10 cellular contexts compared by ENCODE assay signal in genomic region chr16:56281256-56281805, GRCh38.
DNase-seq lines count a peak whose midpoint lies in the region; ATAC-seq and TF ChIP-seq lines count a peak whose summit lies in the region.
"Had no signal": no experiment of that assay in that cellular context is flagged by ENCODE, and none has a peak within 500 bp of the region (broad histone marks: within the 10 kb centered on the region; RNA-seq: fewer than 3 reads in every experiment).

No MANE protein-coding gene starts in this region.

- H3K36me3 Mint-ChIP-seq in activated CD4-positive, alpha-beta T cell treated with anti-CD3 and anti-CD28 coated beads, Interleukin-2, amount 10 ng/mL, durations not matched to agents 24 days and 14 days (ENCODE audit: low read depth) = no peaks in the 10 kb centered on the region

- TF ChIP-seq CTCF in epithelial cell of esophagus (IDR thresholded peaks at IDR 0.05; ENCODE audit: insufficient read depth, low read depth, low read length, missing control alignments) = peak; percentile 34
- peak; percentile 35 for TF ChIP-seq CTCF in smooth muscle cell (IDR thresholded peaks at IDR 0.05; ENCODE audit: borderline replicate concordance, insufficient read depth, poor library complexity, severe bottlenecking)

- H3K27ac ChIP-seq in smooth muscle cell (ENCODE audit: low read depth) = no peak overlapping the region

- no peaks in the 10 kb centered on the region for H3F3A ChIP-seq in smooth muscle cell (ENCODE audit: low read depth)

- no peak overlapping the region for H3K4me3 Mint-ChIP-seq in activated CD4-positive, alpha-beta T cell treated with anti-CD3 and anti-CD28 coated beads, Interleukin-2, amount 10 ng/mL, durations not matched to agents 24 days and 14 days

- peaks cover 10% of the 10 kb centered on the region for H3K4me1 ChIP-seq in smooth muscle cell (ENCODE audit: low read depth)

- peaks cover 26% of the 10 kb centered on the region for H3K4me1 Mint-ChIP-seq in activated CD4-positive, alpha-beta T cell treated with anti-CD3 and anti-CD28 coated beads, Interleukin-2, amount 10 ng/mL, durations not matched to agents 24 days and 14 days

- no peak overlapping the region for H3K27ac Mint-ChIP-seq in activated CD4-positive, alpha-beta T cell treated with anti-CD3 and anti-CD28 coated beads, Interleukin-2, amount 10 ng/mL, durations not matched to agents 24 days and 14 days

- no peak for ATAC-seq in GM19023 (IDR thresholded peaks at IDR 0.05; ENCODE audit: unreplicated experiment)

- H3K36me3 ChIP-seq in smooth muscle cell (ENCODE audit: low read depth) = no peaks in the 10 kb centered on the region

- H3K9me3 Mint-ChIP-seq in activated CD4-positive, alpha-beta T cell treated with anti-CD3 and anti-CD28 coated beads, Interleukin-2, amount 10 ng/mL, durations not matched to agents 24 days and 14 days = no peaks in the 10 kb centered on the region

- no peak overlapping the region for H2AFZ ChIP-seq in smooth muscle cell (ENCODE audit: low read depth)

- DNase-seq in NCI-H524 (lab: John Stamatoyannopoulos, UW) (peak; percentile 27 to 46), NCI-H524 treated with DMSO at 0.1 percent for 48 hours (lab: John Stamatoyannopoulos, UW) (no peak), NCI-H2227 treated with DMSO at 0.1 percent for 48 hours (lab: John Stamatoyannopoulos, UW) (peak; percentile 41), epithelial cell of esophagus (ENCODE audit: low read depth) (peak; percentile 22), smooth muscle cell (lab: John Stamatoyannopoulos, UW; ENCODE audit: unreplicated experiment) (no peak)
- no peak for DNase-seq in activated CD4-positive, CD25-positive, alpha-beta regulatory T cell treated with anti-CD3 and anti-CD28 coated beads, Interleukin-2, amount 50 U/mL, for 72 hours
- DNase-seq in activated CD4-positive, alpha-beta T cell treated with anti-CD3 and anti-CD28 coated beads, Interleukin-2, amount 10 ng/mL, durations not matched to agents 24 days and 14 days = no peak
- DNase-seq: activated T-cell treated with anti-CD3 and anti-CD28 coated beads, Interleukin-2, amount 50 U/mL, for 1 hour; stimulated activated naive CD4-positive, alpha-beta T cell had no signal

- no peaks in the 10 kb centered on the region for H3K79me2 ChIP-seq in smooth muscle cell (ENCODE audit: low read depth)

- no peaks in the 10 kb centered on the region for H4K20me1 ChIP-seq in smooth muscle cell (ENCODE audit: low read depth)

- H3K4me3 ChIP-seq in epithelial cell of esophagus (ENCODE audit: low read length) (no peak overlapping the region), smooth muscle cell (no peak overlapping the region)

- no peaks in the 10 kb centered on the region for H3K27me3 ChIP-seq in smooth muscle cell (ENCODE audit: low read depth)

- no peaks in the 10 kb centered on the region for H3K9me3 ChIP-seq in smooth muscle cell (replicated peaks; ENCODE audit: low read depth)

- H3K27me3 Mint-ChIP-seq in activated CD4-positive, alpha-beta T cell treated with anti-CD3 and anti-CD28 coated beads, Interleukin-2, amount 10 ng/mL, durations not matched to agents 24 days and 14 days = peaks cover 5% of the 10 kb centered on the region

- intact Hi-C loops in activated CD4-positive, alpha-beta T cell treated with anti-CD3 and anti-CD28 coated beads, Interleukin-2, amount 10 ng/mL, durations not matched to agents 24 days and 14 days (cut with micrococcal nuclease) = no loop called here

- H3K4me2 ChIP-seq in smooth muscle cell = no peak overlapping the region

- no peak overlapping the region for H3K9ac ChIP-seq in smooth muscle cell (ENCODE audit: low read depth)

- 57% methylated on average over 2 of the region's 2 CpGs for WGBS in smooth muscle cell (ENCODE audit: low lambda C conversion rate)

Comparison
In these comparisons a context has a peak if more than half of its experiments do, and no peak if none do; other contexts are left out.
1. DNase-seq: peak in NCI-H524 (2 of 2), NCI-H2227 treated with DMSO at 0.1 percent for 48 hours (single experiment) and epithelial cell of esophagus (single experiment); none in NCI-H524 treated with DMSO at 0.1 percent for 48 hours (single experiment), smooth muscle cell (single experiment), activated CD4-positive, CD25-positive, alpha-beta regulatory T cell treated with anti-CD3 and anti-CD28 coated beads, Interleukin-2, amount 50 U/mL, for 72 hours (single experiment) and activated CD4-positive, alpha-beta T cell treated with anti-CD3 and anti-CD28 coated beads, Interleukin-2, amount 10 ng/mL, durations not matched to agents 24 days and 14 days (single experiment).